In the genomic region with DNA sequence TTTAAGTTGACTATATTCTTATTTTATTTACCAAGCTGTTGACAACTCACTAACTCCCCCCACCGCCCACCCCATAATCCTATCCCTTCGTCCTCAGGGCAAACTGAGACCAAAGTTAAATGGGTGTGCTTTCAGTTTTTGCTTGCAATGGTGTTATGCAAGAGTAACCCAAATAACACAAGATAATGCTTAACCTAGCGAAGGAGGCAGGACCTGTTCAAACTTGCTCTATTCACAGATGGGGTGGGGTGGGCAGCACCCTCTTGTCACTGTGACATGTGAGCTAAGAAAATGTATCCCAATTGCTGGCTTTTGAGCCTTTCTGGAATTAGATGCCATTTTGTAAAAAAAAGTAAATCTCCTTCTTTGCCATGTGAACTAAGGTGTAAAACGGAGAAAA, we compare ENCODE assay signal across 22 cellular contexts.
"Had no signal": no experiment of that assay in that cellular context is flagged by ENCODE, and none has a peak within 500 bp of the region (broad histone marks: within the 10 kb centered on the region; RNA-seq: fewer than 3 reads in every experiment).

No MANE protein-coding gene starts in this region.

- H3K27ac Mint-ChIP-seq: activated B cell treated with CpG ODN at 0.5 μM for 24 hours; activated CD4-positive, alpha-beta memory T cell treated with anti-CD3 and anti-CD28 coated beads for 36 hours; activated naive CD8-positive, alpha-beta T cell treated with anti-CD3 and anti-CD28 coated beads for 36 hours; activated T-helper 17 cell treated with anti-CD3 and anti-CD28 coated beads, Interleukin-2, amount 50 U/mL, for 72 hours; natural killer cell; stimulated activated effector memory CD8-positive, alpha-beta T cell treated with anti-CD3 and anti-CD28 coated beads, Interleukin-12 subunit alpha, Interleukin-12 subunit beta, amount 100 ng/mL, for 72 hours had no signal

- H3K27ac ChIP-seq: coronary artery, ovary, sigmoid colon, stomach, upper lobe of left lung had no signal

- H3K4me1 ChIP-seq: stomach, upper lobe of left lung had no signal

- H3K36me3 Mint-ChIP-seq: activated CD4-positive, alpha-beta memory T cell treated with anti-CD3 and anti-CD28 coated beads for 36 hours; activated naive CD8-positive, alpha-beta T cell treated with anti-CD3 and anti-CD28 coated beads for 36 hours; natural killer cell; stimulated activated effector memory CD8-positive, alpha-beta T cell treated with anti-CD3 and anti-CD28 coated beads, Interleukin-12 subunit alpha, Interleukin-12 subunit beta, amount 100 ng/mL, for 72 hours had no signal

- H3K27me3 ChIP-seq: ovary, sigmoid colon, stomach, upper lobe of left lung had no signal

- H3K27me3 Mint-ChIP-seq: activated CD4-positive, alpha-beta memory T cell treated with anti-CD3 and anti-CD28 coated beads for 36 hours; activated naive CD8-positive, alpha-beta T cell treated with anti-CD3 and anti-CD28 coated beads for 36 hours had no signal

- H3K4me1 Mint-ChIP-seq: activated B cell treated with CpG ODN at 0.5 μM for 24 hours; activated naive CD8-positive, alpha-beta T cell treated with anti-CD3 and anti-CD28 coated beads for 36 hours; activated T-helper 17 cell treated with anti-CD3 and anti-CD28 coated beads, Interleukin-2, amount 50 U/mL, for 72 hours; central memory CD8-positive, alpha-beta T cell; natural killer cell; stimulated activated effector memory CD8-positive, alpha-beta T cell treated with anti-CD3 and anti-CD28 coated beads, Interleukin-12 subunit alpha, Interleukin-12 subunit beta, amount 100 ng/mL, for 72 hours had no signal

- H3K36me3 ChIP-seq: ovary, sigmoid colon, stomach, upper lobe of left lung had no signal

- H3K9me3 Mint-ChIP-seq: activated T-helper 17 cell treated with anti-CD3 and anti-CD28 coated beads, Interleukin-2, amount 50 U/mL, for 72 hours had no signal

- H3K9me3 ChIP-seq: ovary, sigmoid colon, upper lobe of left lung had no signal

- DNase-seq: activated B cell treated with CpG ODN at 0.5 μM for 24 hours; activated CD4-positive, alpha-beta memory T cell treated with anti-CD3 and anti-CD28 coated beads for 36 hours; activated CD4-positive, alpha-beta T cell treated with anti-CD3 and anti-CD28 coated beads for 4 hours; activated naive CD4-positive, alpha-beta T cell; activated naive CD8-positive, alpha-beta T cell treated with anti-CD3 and anti-CD28 coated beads for 36 hours; activated T-cell treated with anti-CD3 and anti-CD28 coated beads for 4 hours; amniotic stem cell; erythroblast; head of caudate nucleus; kidney glomerular epithelial cell; natural killer cell; ovary; sigmoid colon; stimulated activated CD4-positive, alpha-beta T cell treated with anti-CD3 and anti-CD28 coated beads, Interleukin-4, amount 100 ng/mL, for 24 hours; stomach; T-helper 1 cell; T-helper 9 cell; upper lobe of left lung had no signal

- H3K4me3 Mint-ChIP-seq: activated B cell treated with CpG ODN at 0.5 μM for 24 hours; activated CD4-positive, alpha-beta memory T cell treated with anti-CD3 and anti-CD28 coated beads for 36 hours; activated naive CD8-positive, alpha-beta T cell treated with anti-CD3 and anti-CD28 coated beads for 36 hours; activated T-helper 17 cell treated with anti-CD3 and anti-CD28 coated beads, Interleukin-2, amount 50 U/mL, for 72 hours; central memory CD8-positive, alpha-beta T cell; natural killer cell; stimulated activated effector memory CD8-positive, alpha-beta T cell treated with anti-CD3 and anti-CD28 coated beads, Interleukin-12 subunit alpha, Interleukin-12 subunit beta, amount 100 ng/mL, for 72 hours had no signal

- H3K4me3 ChIP-seq: coronary artery, ovary, sigmoid colon, stomach, upper lobe of left lung had no signal
